In genomic region chr10:23437987-23438546, GRCh38 we compare ENCODE assay signal across 7 cellular contexts. TPM values are rescaled to one million over a fixed set of nuclear protein-coding genes. Genes with fewer than 3 reads are reported as not detected.
A peak's percentile ranks its signal among the peaks of the same experiment; 100 is the strongest.
DNase-seq lines count a peak whose midpoint lies in the region; ATAC-seq lines count a peak whose summit lies in the region.

No MANE protein-coding gene starts in this region.

- H3K36me3 Mint-ChIP-seq in activated naive CD8-positive, alpha-beta T cell treated with anti-CD3 and anti-CD28 coated beads, Interleukin-2, amount 50 U/mL, for 24 hours (ENCODE audit: low read depth) = peaks cover 23% of the 10 kb centered on the region
- H3K36me3 Mint-ChIP-seq in immature natural killer cell = peaks cover 0 to 5% (median 2%) of the 10 kb centered on the region in 3 donors

- no peaks in the 10 kb centered on the region for H3K36me3 ChIP-seq in HUES64 (ENCODE audit: insufficient read depth, low read length)
- H3K36me3 ChIP-seq in subcutaneous abdominal adipose tissue (ENCODE audit: control insufficient read depth in 5 of 5, insufficient read depth in 5 of 5, low read length in 5 of 5) = peaks cover 0 to 4% (median 0%) of the 10 kb centered on the region in 5 donors

- H3K9me3 Mint-ChIP-seq in activated naive CD8-positive, alpha-beta T cell treated with anti-CD3 and anti-CD28 coated beads, Interleukin-2, amount 50 U/mL, for 24 hours = no peaks in the 10 kb centered on the region
- no peaks in the 10 kb centered on the region for H3K9me3 Mint-ChIP-seq in immature natural killer cell

- H3K9ac ChIP-seq in HUES64 (ENCODE audit: low read depth, low read length) (peak overlapping the region; percentile 62; the same call in 1 of the 2 replicates), subcutaneous abdominal adipose tissue (ENCODE audit: low read length in 5 of 5) (peak overlapping the region in 3 of 5 donors; percentile 46 to 79 (median 69))

- no peak for DNase-seq in activated naive CD8-positive, alpha-beta T cell treated with anti-CD3 and anti-CD28 coated beads, Interleukin-2, amount 50 U/mL, for 24 hours
- DNase-seq in immature natural killer cell = no peak
- DNase-seq in DMS79 (lab: John Stamatoyannopoulos, UW) = no peak

- peak overlapping the region; percentile 62 for H3K4me3 ChIP-seq in HUES64 (ENCODE audit: low read length)
- peak overlapping the region; percentile 70 to 90 (median 87) for H3K4me3 ChIP-seq in subcutaneous abdominal adipose tissue (ENCODE audit: low read depth in 1 of 5, low read length in 5 of 5)

- H3K27ac ChIP-seq in HUES64 (ENCODE audit: low read depth, low read length) (no peak overlapping the region), subcutaneous abdominal adipose tissue (ENCODE audit: low read depth, low read length) (peak overlapping the region; percentile 12)

- peaks cover 17% of the 10 kb centered on the region for H3K27me3 ChIP-seq in HUES64 (ENCODE audit: insufficient read depth, low read length)
- H3K27me3 ChIP-seq in subcutaneous abdominal adipose tissue (ENCODE audit: control insufficient read depth in 5 of 5, insufficient read depth in 4 of 5, low read length in 5 of 5) = peaks cover 0 to 2% (median 0%) of the 10 kb centered on the region in 5 donors

- H3K4me1 ChIP-seq in HUES64 (ENCODE audit: insufficient read depth, low read length) (peaks cover 12% of the 10 kb centered on the region), subcutaneous abdominal adipose tissue (ENCODE audit: control insufficient read depth in 5 of 5, insufficient read depth in 5 of 5, low read length in 5 of 5) (peaks cover 8 to 40% (median 34%) of the 10 kb centered on the region in 5 donors)

- ATAC-seq in activated naive CD8-positive, alpha-beta T cell treated with anti-CD3 and anti-CD28 coated beads, Interleukin-2, amount 50 U/mL, for 24 hours = no peak
- no peak for ATAC-seq in GM19023 (IDR thresholded peaks at IDR 0.05; ENCODE audit: unreplicated experiment)
- no peak for ATAC-seq in GM18909 (IDR thresholded peaks at IDR 0.05; ENCODE audit: poor library complexity, unreplicated experiment)

- H3K4me3 Mint-ChIP-seq in activated naive CD8-positive, alpha-beta T cell treated with anti-CD3 and anti-CD28 coated beads, Interleukin-2, amount 50 U/mL, for 24 hours = peak overlapping the region; percentile 75
- peak overlapping the region; percentile 83 to 87 (median 85) for H3K4me3 Mint-ChIP-seq in immature natural killer cell

- peak overlapping the region; percentile 72 for H3K27ac Mint-ChIP-seq in activated naive CD8-positive, alpha-beta T cell treated with anti-CD3 and anti-CD28 coated beads, Interleukin-2, amount 50 U/mL, for 24 hours
- H3K27ac Mint-ChIP-seq in immature natural killer cell = peak overlapping the region; percentile 79 to 94 (median 90)

- H3K27me3 Mint-ChIP-seq in activated naive CD8-positive, alpha-beta T cell treated with anti-CD3 and anti-CD28 coated beads, Interleukin-2, amount 50 U/mL, for 24 hours = no peaks in the 10 kb centered on the region
- peaks cover 4 to 19% (median 16%) of the 10 kb centered on the region in 3 donors for H3K27me3 Mint-ChIP-seq in immature natural killer cell (ENCODE audit: low read depth in 3 of 3)

- H3K4me1 Mint-ChIP-seq in activated naive CD8-positive, alpha-beta T cell treated with anti-CD3 and anti-CD28 coated beads, Interleukin-2, amount 50 U/mL, for 24 hours = peaks cover 35% of the 10 kb centered on the region
- H3K4me1 Mint-ChIP-seq in immature natural killer cell = peaks cover 32 to 38% of the 10 kb centered on the region in 2 donors

- WGBS in HUES64 = 89% methylated on average over 18 of the region's 20 CpGs

- H3K9me3 ChIP-seq in HUES64 (ENCODE audit: insufficient read depth, low read depth, low read length) (no peaks in the 10 kb centered on the region), subcutaneous abdominal adipose tissue (ENCODE audit: control insufficient read depth in 5 of 5, low read length in 5 of 5) (peaks cover 0 to 3% (median 0%) of the 10 kb centered on the region in 5 donors)

RNA-seq across cellular contexts. Expression of gene OTUD1, which starts 0.8 kb away (rescaled TPM):
- polyA plus RNA-seq in HUES64 (2013, experiment 1 of 2) = 2.4 TPM
- 3.0 TPM for polyA plus RNA-seq in HUES64 (2013, experiment 2 of 2)
- polyA plus RNA-seq in immature natural killer cell = 1 to 10 TPM; 3.4 to 4.0 (median 3.9) TPM
